Comparison of ENCODE assay signal across 29 cellular contexts in genomic region chr10:16271571-16271970, GRCh38.
"Had no signal": no experiment of that assay in that cellular context is flagged by ENCODE, and none has a peak within 500 bp of the region (broad histone marks: within the 10 kb centered on the region; RNA-seq: fewer than 3 reads in every experiment).

No MANE protein-coding gene starts in this region.

- H3K4me3 ChIP-seq: adrenal gland, body of pancreas, breast epithelium had no signal

- H3K36me3 ChIP-seq: adrenal gland, brain microvascular endothelial cell, breast epithelium had no signal

- H3K27ac ChIP-seq: adrenal gland, body of pancreas, brain microvascular endothelial cell, breast epithelium, VCaP had no signal

- DNase-seq: activated B cell treated with CpG ODN at 0.5 μM for 24 hours; activated CD4-positive, alpha-beta memory T cell treated with anti-CD3 and anti-CD28 coated beads for 36 hours; activated CD4-positive, alpha-beta T cell treated with anti-CD3 and anti-CD28 coated beads for 4 hours; activated CD4-positive, alpha-beta T cell treated with anti-CD3 and anti-CD28 coated beads, Interleukin-2, amount 10 ng/mL, durations not matched to agents 24 days and 14 days; activated CD4-positive, alpha-beta T cell treated with anti-CD3 and anti-CD28 coated beads, Interleukin-2, amount 50 U/mL, for 1 hour; activated CD4-positive, alpha-beta T cell treated with anti-CD3 and anti-CD28 coated beads, Interleukin-2, amount 50 U/mL, for 4 hours; activated CD4-positive, CD25-positive, alpha-beta regulatory T cell treated with anti-CD3 and anti-CD28 coated beads, Interleukin-2, amount 50 U/mL, for 72 hours; activated CD8-positive, alpha-beta memory T cell treated with anti-CD3 and anti-CD28 coated beads, Interleukin-2, amount 50 U/mL, for 4 hours; activated CD8-positive, alpha-beta T cell treated with anti-CD3 and anti-CD28 coated beads for 36 hours; activated effector memory CD4-positive, alpha-beta T cell treated with anti-CD3 and anti-CD28 coated beads, Interleukin-2, amount 50 U/mL, for 16 hours; activated gamma-delta T cell treated with Interleukin-2 at 50 U/mL for 16 hours; activated naive CD4-positive, alpha-beta T cell; activated naive CD4-positive, alpha-beta T cell treated with anti-CD3 and anti-CD28 coated beads for 36 hours; activated naive CD4-positive, alpha-beta T cell treated with anti-CD3 and anti-CD28 coated beads, Interleukin-2, amount 50 U/mL, for 16 hours; activated naive CD8-positive, alpha-beta T cell treated with anti-CD3 and anti-CD28 coated beads for 36 hours; activated T-cell treated with anti-CD3 and anti-CD28 coated beads for 4 hours; activated T-cell treated with anti-CD3 and anti-CD28 coated beads, Interleukin-2, amount 50 U/mL, for 1 hour; activated T-cell treated with anti-CD3 and anti-CD28 coated beads, Interleukin-2, amount 50 U/mL, for 4 hours; activated T-cell treated with anti-CD3 and anti-CD28 coated beads, Interleukin-2, amount 50 U/mL, for 72 hours; adrenal gland; amniotic stem cell; aorta; body of pancreas; brain microvascular endothelial cell; central memory CD4-positive, alpha-beta T cell; T-helper 2 cell; T-helper 9 cell had no signal

- H3K27me3 ChIP-seq: adrenal gland, body of pancreas, brain microvascular endothelial cell, breast epithelium had no signal

- H3K4me1 ChIP-seq: adrenal gland, body of pancreas, breast epithelium had no signal

- H3K9me3 ChIP-seq: adrenal gland, body of pancreas had no signal
